ENCODE assay signal across 10 cellular contexts in the genomic region with DNA sequence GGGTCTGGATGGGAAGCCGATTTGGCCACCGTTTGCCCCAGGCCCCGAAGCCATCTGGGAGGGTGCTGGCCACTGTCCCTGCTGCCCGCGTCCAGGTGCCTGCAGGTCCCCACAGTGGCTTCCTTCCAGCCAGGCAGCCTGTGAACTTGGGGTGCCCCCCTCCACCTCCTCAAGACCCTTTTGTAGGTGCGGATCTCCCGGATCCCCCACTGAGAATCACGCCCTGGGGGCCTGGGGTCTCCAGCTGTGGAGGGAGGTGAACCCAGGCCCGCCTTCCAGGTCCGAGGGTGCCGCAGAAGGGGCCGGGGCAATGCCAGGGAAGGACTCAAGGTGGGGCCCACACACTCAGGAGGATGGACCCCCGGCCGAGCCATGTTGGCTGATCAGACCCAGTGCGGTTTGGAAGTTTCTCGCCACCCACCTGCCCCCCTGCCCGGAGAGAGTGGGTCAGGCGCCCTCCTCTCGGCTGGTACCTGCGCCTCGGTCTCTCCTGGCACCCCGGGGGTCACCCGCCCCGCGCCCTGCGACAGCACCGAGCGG. TPM values are rescaled to one million over a fixed set of nuclear protein-coding genes. Genes with fewer than 3 reads are reported as not detected.
DNase-seq lines count a peak whose midpoint lies in the region; ATAC-seq and TF ChIP-seq lines count a peak whose summit lies in the region.
"Had no signal": no experiment of that assay in that cellular context is flagged by ENCODE, and none has a peak within 500 bp of the region (broad histone marks: within the 10 kb centered on the region; RNA-seq: fewer than 3 reads in every experiment).

No MANE protein-coding gene starts in this region.

- H3K4me3 Mint-ChIP-seq in IgD-negative memory B cell = peak overlapping the region in 3 of 4 donors; percentile 82 to 89 (median 89)
- no peak overlapping the region for H3K4me3 Mint-ChIP-seq in activated CD4-positive, alpha-beta T cell treated with anti-CD3 and anti-CD28 coated beads, Interleukin-2, amount 10 ng/mL, durations not matched to agents 7 days and 5 days

- no peaks in the 10 kb centered on the region for H3K36me3 ChIP-seq in effector memory CD4-positive, alpha-beta T cell (ENCODE audit: control insufficient read depth, insufficient read depth, low read length)
- H3K36me3 ChIP-seq in muscle layer of duodenum (ENCODE audit: control insufficient read depth in 1 of 2, insufficient read depth in 2 of 2, low read length in 2 of 2) = no peaks in the 10 kb centered on the region

- no peaks in the 10 kb centered on the region for H3K9me3 Mint-ChIP-seq in IgD-negative memory B cell
- H3K9me3 Mint-ChIP-seq in activated CD4-positive, alpha-beta T cell treated with anti-CD3 and anti-CD28 coated beads, Interleukin-2, amount 10 ng/mL, durations not matched to agents 7 days and 5 days = no peaks in the 10 kb centered on the region
- H3K9me3 Mint-ChIP-seq: nephron progenitor cell had no signal

- no peaks in the 10 kb centered on the region for H3K36me3 Mint-ChIP-seq in IgD-negative memory B cell
- H3K36me3 Mint-ChIP-seq in activated CD4-positive, alpha-beta T cell treated with anti-CD3 and anti-CD28 coated beads, Interleukin-2, amount 10 ng/mL, durations not matched to agents 7 days and 5 days (ENCODE audit: low read depth) = no peaks in the 10 kb centered on the region

- POLR2A ChIA-PET in activated CD4-positive, alpha-beta T cell treated with anti-CD3 and anti-CD28 coated beads, Interleukin-2, amount 10 ng/mL, durations not matched to agents 7 days and 5 days (lab: Charles Lee) = no interaction called here

- no peak for ATAC-seq in HG03025 (IDR thresholded peaks at IDR 0.05; ENCODE audit: low FRiP score, unreplicated experiment)

- H3K27me3 ChIP-seq in effector memory CD4-positive, alpha-beta T cell (replicated peaks; ENCODE audit: control insufficient read depth, insufficient read depth, low read length, poor library complexity, severe bottlenecking) = peaks cover 37% of the 10 kb centered on the region
- peaks cover 20% of the 10 kb centered on the region for H3K27me3 ChIP-seq in muscle layer of duodenum (ENCODE audit: low read depth, low read length)

- H3K4me3 ChIP-seq in AG09309 (ENCODE audit: control insufficient read depth, low read depth, low read length) = peak overlapping the region; percentile 91
- peak overlapping the region; percentile 50 for H3K4me3 ChIP-seq in effector memory CD4-positive, alpha-beta T cell (ENCODE audit: insufficient read depth, low read depth, low read length, poor library complexity, severe bottlenecking)
- H3K4me3 ChIP-seq in muscle layer of duodenum (ENCODE audit: low read depth in 1 of 2, low read length in 2 of 2) = peak overlapping the region; percentile 44 to 75

- peaks cover 0 to 7% (median 0%) of the 10 kb centered on the region in 3 donors for H3K4me1 Mint-ChIP-seq in IgD-negative memory B cell
- H3K4me1 Mint-ChIP-seq in activated CD4-positive, alpha-beta T cell treated with anti-CD3 and anti-CD28 coated beads, Interleukin-2, amount 10 ng/mL, durations not matched to agents 7 days and 5 days = peaks cover 13% of the 10 kb centered on the region
- H3K4me1 Mint-ChIP-seq: nephron progenitor cell had no signal

- no peak overlapping the region for H3K27ac Mint-ChIP-seq in IgD-negative memory B cell
- no peak overlapping the region for H3K27ac Mint-ChIP-seq in activated CD4-positive, alpha-beta T cell treated with anti-CD3 and anti-CD28 coated beads, Interleukin-2, amount 10 ng/mL, durations not matched to agents 7 days and 5 days
- H3K27ac Mint-ChIP-seq: nephron progenitor cell had no signal

- peaks cover 33% of the 10 kb centered on the region for H3K27me3 Mint-ChIP-seq in IgD-negative memory B cell
- peaks cover 50% of the 10 kb centered on the region for H3K27me3 Mint-ChIP-seq in activated CD4-positive, alpha-beta T cell treated with anti-CD3 and anti-CD28 coated beads, Interleukin-2, amount 10 ng/mL, durations not matched to agents 7 days and 5 days

- TF ChIP-seq CTCF in AG09309 (IDR thresholded peaks at IDR 0.05; ENCODE audit: control insufficient read depth, insufficient read depth, low read depth, low read length, missing control alignments) = no peak

- DNase-seq in AG09309 (ENCODE audit: low read depth) = no peak
- DNase-seq in effector memory CD4-positive, alpha-beta T cell = no peak
- no peak for DNase-seq in activated gamma-delta T cell treated with Interleukin-2 at 50 U/mL for 16 hours
- no peak for DNase-seq in activated CD4-positive, alpha-beta T cell treated with anti-CD3 and anti-CD28 coated beads, Interleukin-2, amount 10 ng/mL, durations not matched to agents 7 days and 5 days
- DNase-seq in stimulated activated CD4-positive, alpha-beta T cell treated with anti-CD3 and anti-CD28 coated beads, Interleukin-2, amount 100 ng/mL, for 24 hours = no peak

- CTCF ChIA-PET in activated CD4-positive, alpha-beta T cell treated with anti-CD3 and anti-CD28 coated beads, Interleukin-2, amount 10 ng/mL, durations not matched to agents 7 days and 5 days (lab: Charles Lee) = interaction anchor here (1.4 to 2.2 kb wide), 2 partner anchors 724 to 728 kb away, joined by 3 to 8 read pairs; no protein-coding TSS in a partner anchor

- H3K9me3 ChIP-seq in effector memory CD4-positive, alpha-beta T cell (ENCODE audit: control insufficient read depth, low read length) = no peaks in the 10 kb centered on the region
- H3K9me3 ChIP-seq in muscle layer of duodenum (ENCODE audit: control insufficient read depth in 1 of 2, low read length in 2 of 2) = no peaks in the 10 kb centered on the region

- H3K27ac ChIP-seq in effector memory CD4-positive, alpha-beta T cell (ENCODE audit: insufficient read depth, low read length, poor library complexity, severe bottlenecking) = no peak overlapping the region
- no peak overlapping the region for H3K27ac ChIP-seq in muscle layer of duodenum (ENCODE audit: low read length)
- H3K27ac ChIP-seq: KMS-11 had no signal

- H3K4me1 ChIP-seq in effector memory CD4-positive, alpha-beta T cell (ENCODE audit: control insufficient read depth, insufficient read depth, low read length, poor library complexity, severe bottlenecking) = peaks cover 26% of the 10 kb centered on the region
- peaks cover 0 to 44% of the 10 kb centered on the region in 2 donors for H3K4me1 ChIP-seq in muscle layer of duodenum (ENCODE audit: control insufficient read depth in 1 of 2, insufficient read depth in 2 of 2, low read length in 2 of 2)

RNA-seq across cellular contexts. Expression of gene MMP17, which starts 1.7 kb away (rescaled TPM):
- polyA plus RNA-seq in IgD-negative memory B cell = 3.4 TPM
- total RNA-seq in activated CD4-positive, alpha-beta T cell treated with anti-CD3 and anti-CD28 coated beads, Interleukin-2, amount 10 ng/mL, durations not matched to agents 7 days and 5 days = under 1 TPM in 1 of 2 experiments, not detected in 1; 0.10 TPM
